1 cellular context compared by ENCODE assay signal in genomic region chr11:44263711-44264110, GRCh38.
TF ChIP-seq lines count a peak whose summit lies in the region.

No MANE protein-coding gene starts in this region.

TF ChIP-seq in H1, 55 proteins besides CTCF, POLR2A, EP300 and RAD21:
- no peak for TF ChIP-seq CEBPB (IDR thresholded peaks at IDR 0.05; ENCODE audit: low read depth, low read length)
- TF ChIP-seq CHD2 (IDR thresholded peaks at IDR 0.05; ENCODE audit: low read length) = no peak
- no peak for TF ChIP-seq ASH2L (IDR thresholded peaks at IDR 0.05; ENCODE audit: low read length)
- no peak for TF ChIP-seq MAFK (IDR thresholded peaks at IDR 0.05; ENCODE audit: low read depth, low read length)
- TF ChIP-seq NRF1 (IDR thresholded peaks at IDR 0.05; ENCODE audit: low read depth, low read length) = no peak
- TF ChIP-seq EZH2 (IDR thresholded peaks at IDR 0.05; ENCODE audit: low read depth, low read length, severe bottlenecking) = no peak
- no peak for TF ChIP-seq BRCA1 (IDR thresholded peaks at IDR 0.05; ENCODE audit: low read depth, low read length)
- TF ChIP-seq SRF (IDR thresholded peaks at IDR 0.05; ENCODE audit: low read depth, low read length) = no peak
- no peak for TF ChIP-seq TCF12 (IDR thresholded peaks at IDR 0.05; ENCODE audit: low read depth, low read length)
- no peak for TF ChIP-seq JUND (IDR thresholded peaks at IDR 0.05; ENCODE audit: low read length)
- TF ChIP-seq BACH1 (IDR thresholded peaks at IDR 0.05; ENCODE audit: low read length) = no peak
- TF ChIP-seq SP2 (IDR thresholded peaks at IDR 0.05; ENCODE audit: low read length) = no peak
- no peak for TF ChIP-seq KDM5A (IDR thresholded peaks at IDR 0.05; ENCODE audit: low read length)
- TF ChIP-seq SP1 (IDR thresholded peaks at IDR 0.05; ENCODE audit: low read depth, low read length) = no peak
- TF ChIP-seq TAF1 (IDR thresholded peaks at IDR 0.05; ENCODE audit: low read depth, low read length) = no peak
- TF ChIP-seq SIX5 (IDR thresholded peaks at IDR 0.05; ENCODE audit: low read depth, low read length) = no peak
